Comparison of ENCODE assay signal across 8 cellular contexts in the genomic region with DNA sequence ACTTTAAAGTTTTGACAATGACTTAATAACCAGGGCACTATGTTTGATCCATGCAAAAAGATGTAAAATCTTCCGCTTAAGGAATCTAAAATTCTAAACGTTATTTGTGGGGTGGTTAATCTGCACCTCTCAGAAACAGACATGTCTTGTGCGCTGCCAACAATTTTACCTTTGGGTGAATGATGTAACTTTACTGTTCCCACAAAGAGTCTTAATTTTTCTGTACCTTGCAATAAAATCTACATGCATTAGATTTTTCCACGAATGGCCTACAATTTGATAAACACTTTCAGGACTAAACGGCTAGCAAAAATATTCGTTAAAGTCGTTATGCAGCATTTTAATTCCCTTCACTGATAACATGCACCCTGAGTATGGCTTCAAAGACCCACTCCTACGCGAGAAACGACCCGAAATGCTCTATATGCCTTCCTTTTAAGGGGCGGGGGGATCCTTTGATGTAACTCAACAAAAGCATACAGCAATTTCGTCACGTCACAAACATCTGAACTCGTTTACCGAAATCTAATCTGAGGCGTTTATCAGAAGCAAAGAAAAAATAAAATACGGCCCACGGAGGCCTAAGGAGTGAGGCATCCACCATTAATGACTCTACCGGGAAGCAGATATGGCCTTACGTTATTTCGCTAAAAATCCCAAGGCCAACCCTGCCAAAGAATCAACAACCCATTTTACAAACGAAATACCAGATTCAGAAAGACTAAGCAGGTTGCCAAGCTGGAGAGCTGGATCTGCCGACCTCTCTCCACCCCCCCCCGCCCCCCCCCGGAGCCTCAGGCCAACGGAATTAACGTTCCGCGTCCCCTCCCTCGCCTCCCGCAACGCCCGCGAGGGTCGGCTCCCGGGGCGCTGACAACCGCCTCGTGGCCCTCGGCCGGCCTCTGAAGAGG. TPM values are rescaled to one million over a fixed set of nuclear protein-coding genes. Genes with fewer than 3 reads are reported as not detected.
A peak's percentile ranks its signal among the peaks of the same experiment; 100 is the strongest.
DNase-seq lines count a peak whose midpoint lies in the region; ATAC-seq and TF ChIP-seq lines count a peak whose summit lies in the region.

No MANE protein-coding gene starts in this region.

- peak; percentile 8 to 17 for ATAC-seq in naive thymus-derived CD8-positive, alpha-beta T cell

- peaks cover 46% of the 10 kb centered on the region for H3K4me1 Mint-ChIP-seq in activated CD4-positive, alpha-beta T cell treated with anti-CD3 and anti-CD28 coated beads, Interleukin-2, amount 10 ng/mL, durations not matched to agents 7 days and 5 days
- H3K4me1 Mint-ChIP-seq in naive thymus-derived CD8-positive, alpha-beta T cell: peaks cover 16 to 55% (median 46%) of the 10 kb centered on the region in 4 donors

- no peaks in the 10 kb centered on the region for H3K27me3 Mint-ChIP-seq in activated CD4-positive, alpha-beta T cell treated with anti-CD3 and anti-CD28 coated beads, Interleukin-2, amount 10 ng/mL, durations not matched to agents 7 days and 5 days
- no peaks in the 10 kb centered on the region for H3K27me3 Mint-ChIP-seq in naive thymus-derived CD8-positive, alpha-beta T cell

- no peaks in the 10 kb centered on the region for H3K9me3 Mint-ChIP-seq in activated CD4-positive, alpha-beta T cell treated with anti-CD3 and anti-CD28 coated beads, Interleukin-2, amount 10 ng/mL, durations not matched to agents 7 days and 5 days
- no peaks in the 10 kb centered on the region for H3K9me3 Mint-ChIP-seq in naive thymus-derived CD8-positive, alpha-beta T cell

- H3K27ac ChIP-seq in epithelial cell of prostate: peak overlapping the region; percentile 92

- TF ChIP-seq CTCF in GM10266 (IDR thresholded peaks at IDR 0.05; ENCODE audit: control insufficient read depth, insufficient read depth, low read depth, missing control alignments): no peak

- DNase-seq in activated CD4-positive, alpha-beta T cell treated with anti-CD3 and anti-CD28 coated beads for 4 hours: peak; percentile 35 to 48
- DNase-seq in activated CD4-positive, alpha-beta T cell treated with anti-CD3 and anti-CD28 coated beads, Interleukin-2, amount 50 U/mL, for 1 hour: no peak
- DNase-seq in HS-27A (ENCODE audit: low read depth) (peak; percentile 9), epithelial cell of prostate (ENCODE audit: low read depth, low spot score) (no peak), GM10266 (ENCODE audit: extremely low spot score) (no peak), cerebellar nuclear complex (lab: John Stamatoyannopoulos, UW) (no peak)
- DNase-seq in activated CD4-positive, alpha-beta T cell treated with anti-CD3 and anti-CD28 coated beads, Interleukin-2, amount 10 ng/mL, durations not matched to agents 7 days and 5 days: peak; percentile 32
- DNase-seq in naive thymus-derived CD8-positive, alpha-beta T cell: peak in 9 of 10 donors; percentile 16 to 74 (median 61)

- H3K36me3 Mint-ChIP-seq in activated CD4-positive, alpha-beta T cell treated with anti-CD3 and anti-CD28 coated beads, Interleukin-2, amount 10 ng/mL, durations not matched to agents 7 days and 5 days (ENCODE audit: low read depth): peaks cover 20% of the 10 kb centered on the region
- peaks cover 5 to 32% (median 5%) of the 10 kb centered on the region in 3 donors for H3K36me3 Mint-ChIP-seq in naive thymus-derived CD8-positive, alpha-beta T cell

- peak overlapping the region; percentile 95 for H3K4me3 Mint-ChIP-seq in activated CD4-positive, alpha-beta T cell treated with anti-CD3 and anti-CD28 coated beads, Interleukin-2, amount 10 ng/mL, durations not matched to agents 7 days and 5 days
- peak overlapping the region; percentile 91 to 99 (median 96) for H3K4me3 Mint-ChIP-seq in naive thymus-derived CD8-positive, alpha-beta T cell

- H3K27ac Mint-ChIP-seq in activated CD4-positive, alpha-beta T cell treated with anti-CD3 and anti-CD28 coated beads, Interleukin-2, amount 10 ng/mL, durations not matched to agents 7 days and 5 days: peak overlapping the region; percentile 97
- peak overlapping the region; percentile 91 to 100 (median 99) for H3K27ac Mint-ChIP-seq in naive thymus-derived CD8-positive, alpha-beta T cell

- POLR2A ChIA-PET in activated CD4-positive, alpha-beta T cell treated with anti-CD3 and anti-CD28 coated beads, Interleukin-2, amount 10 ng/mL, durations not matched to agents 7 days and 5 days (lab: Charles Lee): no interaction called here
- POLR2A ChIA-PET in naive thymus-derived CD8-positive, alpha-beta T cell (lab: Charles Lee): interaction anchor here (1.1 kb wide), 1 partner anchor 36 kb away, joined by 3 read pairs; a partner anchor contains a TSS

- CTCF ChIA-PET in activated CD4-positive, alpha-beta T cell treated with anti-CD3 and anti-CD28 coated beads, Interleukin-2, amount 10 ng/mL, durations not matched to agents 7 days and 5 days (lab: Charles Lee): no interaction called here

RNA-seq across cellular contexts. Expression of a gene that starts 0.6 kb away (rescaled TPM):
- 10 to 100 TPM; 26.7 to 33.3 TPM for total RNA-seq in activated CD4-positive, alpha-beta T cell treated with anti-CD3 and anti-CD28 coated beads, Interleukin-2, amount 10 ng/mL, durations not matched to agents 7 days and 5 days
- total RNA-seq in naive thymus-derived CD8-positive, alpha-beta T cell: 10 to 100 TPM; 25.8 to 27.3 TPM
- 10 to 100 TPM; 64.6 to 77.0 (median 71.6) TPM for polyA plus RNA-seq in naive thymus-derived CD8-positive, alpha-beta T cell

RNA-seq across cellular contexts. Expression of a gene that starts 0.6 kb away (rescaled TPM):
- total RNA-seq in activated CD4-positive, alpha-beta T cell treated with anti-CD3 and anti-CD28 coated beads, Interleukin-2, amount 10 ng/mL, durations not matched to agents 7 days and 5 days: 10 to 100 TPM; 53.7 to 61.4 TPM
- 10 to 100 TPM; 61.8 to 66.4 TPM for total RNA-seq in naive thymus-derived CD8-positive, alpha-beta T cell
- polyA plus RNA-seq in naive thymus-derived CD8-positive, alpha-beta T cell: 100 to 1,000 TPM; 111 to 113 (median 113) TPM

RNA-seq across cellular contexts. Expression of a gene that starts 0.9 kb away (rescaled TPM):
- 10 to 100 TPM; 23.6 to 26.8 TPM for total RNA-seq in activated CD4-positive, alpha-beta T cell treated with anti-CD3 and anti-CD28 coated beads, Interleukin-2, amount 10 ng/mL, durations not matched to agents 7 days and 5 days
- 10 to 100 TPM; 36.6 to 38.5 TPM for total RNA-seq in naive thymus-derived CD8-positive, alpha-beta T cell
- polyA plus RNA-seq in naive thymus-derived CD8-positive, alpha-beta T cell: 10 to 100 TPM; 15.6 to 25.5 (median 18.4) TPM

RNA-seq across cellular contexts. Expression of a gene that starts 36.1 kb away (rescaled TPM):
- total RNA-seq in activated CD4-positive, alpha-beta T cell treated with anti-CD3 and anti-CD28 coated beads, Interleukin-2, amount 10 ng/mL, durations not matched to agents 7 days and 5 days: 1 to 10 TPM; 8.2 to 8.8 TPM
- 1 to 10 TPM; 9.3 to 9.4 TPM for total RNA-seq in naive thymus-derived CD8-positive, alpha-beta T cell
- polyA plus RNA-seq in naive thymus-derived CD8-positive, alpha-beta T cell: 1 to 10 TPM; 1.7 to 6.7 (median 2.6) TPM

RNA-seq across cellular contexts. Expression of a gene that starts 46.2 kb away (rescaled TPM):
- total RNA-seq in activated CD4-positive, alpha-beta T cell treated with anti-CD3 and anti-CD28 coated beads, Interleukin-2, amount 10 ng/mL, durations not matched to agents 7 days and 5 days: under 1 TPM; 0.07 to 0.17 TPM
- total RNA-seq in naive thymus-derived CD8-positive, alpha-beta T cell: 1 to 10 TPM; 1.7 to 2.3 TPM
- polyA plus RNA-seq in naive thymus-derived CD8-positive, alpha-beta T cell: 1 to 10 TPM in 1 of 3 donors, under 1 TPM in 2; 0.46 to 1.4 (median 0.98) TPM

Comparison
In these comparisons a context has a peak if more than half of its experiments do, and no peak if none do; other contexts are left out.
1. DNase-seq: peak in activated CD4-positive, alpha-beta T cell treated with anti-CD3 and anti-CD28 coated beads for 4 hours (2 of 2), HS-27A (single experiment), activated CD4-positive, alpha-beta T cell treated with anti-CD3 and anti-CD28 coated beads, Interleukin-2, amount 10 ng/mL, durations not matched to agents 7 days and 5 days (single experiment) and naive thymus-derived CD8-positive, alpha-beta T cell (9 of 10); none in activated CD4-positive, alpha-beta T cell treated with anti-CD3 and anti-CD28 coated beads, Interleukin-2, amount 50 U/mL, for 1 hour (single experiment), epithelial cell of prostate (single experiment), GM10266 (single experiment) and cerebellar nuclear complex (0 of 2).